Comparison of ENCODE assay signal across 1 cellular context in genomic region chr15:67090297-67091072, GRCh38.
TF ChIP-seq lines count a peak whose summit lies in the region.

No MANE protein-coding gene starts in this region.

TF ChIP-seq in K562, 482 proteins besides CTCF, POLR2A, EP300 and RAD21 (continued from another document):
- TF ChIP-seq NKRF (IDR thresholded peaks at IDR 0.05; ENCODE audit: borderline replicate concordance) (0 out of 2 replicates have a peak, but pooled peaks have one; percentile 6), MXI1 (IDR thresholded peaks at IDR 0.05; ENCODE audit: low read depth, low read length) (no peak), MXD1 (CRISPR knock-in tag; IDR thresholded peaks at IDR 0.05; ENCODE audit: borderline replicate concordance, poor library complexity, severe bottlenecking) (no peak), KAT8 (IDR thresholded peaks at IDR 0.05; ENCODE audit: low read depth) (no peak), ZBTB7A (IDR thresholded peaks at IDR 0.05; ENCODE audit: borderline replicate concordance, control insufficient read depth, low read depth, low read length) (no peak), RBBP5 (IDR thresholded peaks at IDR 0.05; ENCODE audit: borderline replicate concordance, insufficient read depth, low read length, poor library complexity, severe bottlenecking) (peak; percentile 23), ZNF766 (CRISPR knock-in tag; conservative IDR thresholded peaks at IDR 0.05) (no peak), PURB (CRISPR knock-in tag; IDR thresholded peaks at IDR 0.05; ENCODE audit: low read depth) (no peak), NFE2L1 (tag; IDR thresholded peaks at IDR 0.05; ENCODE audit: borderline replicate concordance, low read depth) (no peak), ZNF699 (CRISPR knock-in tag; IDR thresholded peaks at IDR 0.05; ENCODE audit: insufficient replicate concordance) (no peak), GTF2A2 (tag; IDR thresholded peaks at IDR 0.05) (no peak), ZKSCAN8 (CRISPR knock-in tag; IDR thresholded peaks at IDR 0.05) (peak; percentile 38; the same call in 1 of the 2 replicates), L3MBTL2 (IDR thresholded peaks at IDR 0.05) (no peak), CHD2 (IDR thresholded peaks at IDR 0.05; ENCODE audit: low read depth, low read length) (no peak), ZNF146 (CRISPR knock-in tag; IDR thresholded peaks at IDR 0.05; ENCODE audit: unreplicated experiment) (no peak), POLR3G (IDR thresholded peaks at IDR 0.05; ENCODE audit: extremely low read depth, insufficient read length, insufficient replicate concordance) (no peak), FIP1L1 (IDR thresholded peaks at IDR 0.05; ENCODE audit: low read depth, low read length, poor library complexity, severe bottlenecking) (no peak), HMGXB4 (CRISPR knock-in tag; IDR thresholded peaks at IDR 0.05) (no peak), TRIM25 (IDR thresholded peaks at IDR 0.05; ENCODE audit: borderline replicate concordance) (no peak), CEBPB (tag; IDR thresholded peaks at IDR 0.05) (peak; percentile 73), ATF6 (CRISPR knock-in tag; IDR thresholded peaks at IDR 0.05) (peak; percentile 37; the same call in 1 of the 2 replicates)
